9 cellular contexts compared by ENCODE assay signal in genomic region chrX:20527458-20528099, GRCh38.
A peak's percentile ranks its signal among the peaks of the same experiment; 100 is the strongest.
DNase-seq lines count a peak whose midpoint lies in the region; ATAC-seq, FAIRE-seq and TF ChIP-seq lines count a peak whose summit lies in the region.
"Had no signal": no experiment of that assay in that cellular context is flagged by ENCODE, and none has a peak within 500 bp of the region (broad histone marks: within the 10 kb centered on the region; RNA-seq: fewer than 3 reads in every experiment).

No MANE protein-coding gene starts in this region.

- H3K9me1 ChIP-seq in K562 (ENCODE audit: control insufficient read depth, insufficient read depth, low read length): no peaks in the 10 kb centered on the region

- no peaks in the 10 kb centered on the region for H3K36me3 ChIP-seq in K562 (ENCODE audit: control insufficient read depth, insufficient read depth, low read length)

- H2AFZ ChIP-seq in K562 (ENCODE audit: low read depth, low read length): no peak overlapping the region

- no peak overlapping the region for H3K4me3 ChIP-seq in K562
- H3K4me3 ChIP-seq: SK-N-MC had no signal

- H3K4me2 ChIP-seq in K562 (ENCODE audit: insufficient read depth, low read length): no peak overlapping the region

- H3K4me1 ChIP-seq in K562 (replicated peaks in 1 of 2; ENCODE audit: control insufficient read depth in 2 of 2, insufficient read depth in 2 of 2, low read length in 2 of 2): no peaks in the 10 kb centered on the region

- no peak for TF ChIP-seq POLR2A in K562 (conservative IDR thresholded peaks at IDR 0.05)

- H3K79me2 ChIP-seq in K562 (ENCODE audit: control insufficient read depth, insufficient read depth, low read length): no peaks in the 10 kb centered on the region

- POLR2A ChIA-PET in HEK293T (lab: Yijun Ruan, JAX) (no interaction called here), K562 (lab: Yijun Ruan, JAX) (interaction anchor here (0.6 kb wide), 1 partner anchor 1239 kb away, joined by 3 read pairs; no protein-coding TSS in a partner anchor)

- H3K9ac ChIP-seq in K562 (ENCODE audit: insufficient read depth in 1 of 2, low read depth in 2 of 2, low read length in 2 of 2): no peak overlapping the region

- no peaks in the 10 kb centered on the region for H3K27me3 ChIP-seq in K562 (ENCODE audit: control insufficient read depth in 2 of 2, insufficient read depth in 2 of 2, low read length in 2 of 2)

- H3K9me3 ChIP-seq in K562 (replicated peaks; ENCODE audit: control insufficient read depth, insufficient read depth, low read depth, low read length): no peaks in the 10 kb centered on the region

- peak; percentile 12 to 58 (median 29); a peak in 3 of 6 replicates for TF ChIP-seq CTCF in K562 (IDR thresholded peaks at IDR 0.05 in 2 of 3, conservative IDR thresholded peaks at IDR 0.05 in 1 of 3; ENCODE audit: insufficient read depth in 2 of 3, low read depth in 1 of 3, low read length in 3 of 3)

- DNase-seq in HEK293T (ENCODE audit: extremely low spot score): peak; percentile 23
- DNase-seq in NCI-H2227 (lab: John Stamatoyannopoulos, UW; ENCODE audit: unreplicated experiment): peak; percentile 61
- peak in 3 of 4 experiments; percentile 4 to 26 (median 12) for DNase-seq in K562 (ENCODE audit: extremely low read depth in 1 of 4, low spot score in 3 of 4)
- peak; percentile 2 for DNase-seq in kidney glomerular epithelial cell (lab: John Stamatoyannopoulos, UW)
- no peak for DNase-seq in OCI-M2 (lab: John Stamatoyannopoulos, UW; ENCODE audit: unreplicated experiment)
- no peak for DNase-seq in EL

- peak; percentile 50 to 67 for TF ChIP-seq RAD21 in K562 (CRISPR knock-in tag; conservative IDR thresholded peaks at IDR 0.05 in 1 of 2, IDR thresholded peaks at IDR 0.05 in 1 of 2)

- 1% methylated on average over 6 of the region's 6 CpGs for WGBS in K562 (ENCODE audit: insufficient coverage, low coverage, missing lambda C conversion rate)

- CTCF ChIA-PET in HEK293T (lab: Yijun Ruan, JAX) (interaction anchor here (0.6 to 1.7 kb wide), 3 partner anchors 29 to 1087 kb away, joined by 3 to 5 read pairs (median 3); no protein-coding TSS in a partner anchor), K562 (lab: Yijun Ruan, JAX; ENCODE audit: low intra/inter-chr PET ratio) (no interaction called here)

- intact Hi-C loops in K562 (cut with micrococcal nuclease): loop anchor here (2.0 kb wide), 1 partner anchor 1219 kb away; no protein-coding TSS in a partner anchor

- H3K27ac ChIP-seq in K562 (ENCODE audit: extremely low read depth, low read depth, low read length): no peak overlapping the region
- H3K27ac ChIP-seq: SK-N-MC had no signal

- no peak for TF ChIP-seq EP300 in K562 (IDR thresholded peaks at IDR 0.05; ENCODE audit: low read length)

- in situ Hi-C loops in K562 (cut with MboI): no loop called here

- BruUV-seq in K562 (replicated peaks; lab: Mats Ljungman, UMichigan): no TSS peak

- ATAC-seq in K562 (peak; percentile 71; the same call in 2 of the 3 replicates), GM21447 (IDR thresholded peaks at IDR 0.05; ENCODE audit: unreplicated experiment) (no peak)

- peak; percentile 82 for FAIRE-seq in G401.6 (lab: Jason Lieb, UNC)
- peak; percentile 52 for FAIRE-seq in K562 (lab: Jason Lieb, UNC)

- no peaks in the 10 kb centered on the region for H4K20me1 ChIP-seq in K562 (replicated peaks; ENCODE audit: control insufficient read depth, insufficient read depth, low read length)

TF ChIP-seq in HEK293T, 16 proteins besides CTCF, POLR2A, EP300 and RAD21:
- no peak for TF ChIP-seq ARNT (IDR thresholded peaks at IDR 0.05)
- TF ChIP-seq L3MBTL2 (conservative IDR thresholded peaks at IDR 0.05): no peak
- TF ChIP-seq TARDBP (IDR thresholded peaks at IDR 0.05): no peak
TF ChIP-seq in HEK293T: peak in this region for 0.

TF ChIP-seq in K562, 482 proteins besides CTCF, POLR2A, EP300 and RAD21 (continues in another document):
- TF ChIP-seq, protein P1, sequence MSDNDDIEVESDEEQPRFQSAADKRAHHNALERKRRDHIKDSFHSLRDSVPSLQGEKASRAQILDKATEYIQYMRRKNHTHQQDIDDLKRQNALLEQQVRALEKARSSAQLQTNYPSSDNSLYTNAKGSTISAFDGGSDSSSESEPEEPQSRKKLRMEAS (CRISPR knock-in tag; IDR thresholded peaks at IDR 0.05): no peak
- TF ChIP-seq RFX7 (CRISPR knock-in tag; IDR thresholded peaks at IDR 0.05) (no peak), E2F6 (IDR thresholded peaks at IDR 0.05; ENCODE audit: borderline replicate concordance in 1 of 2, extremely low read depth in 1 of 2, insufficient read depth in 1 of 2, insufficient read length in 1 of 2, low read depth in 1 of 2, low read length in 1 of 2, poor library complexity in 1 of 2, severe bottlenecking in 1 of 2) (no peak), RFX1 (IDR thresholded peaks at IDR 0.05) (no peak), NR2C2 (CRISPR knock-in tag; IDR thresholded peaks at IDR 0.05) (no peak), NR2C2 (tag; IDR thresholded peaks at IDR 0.05) (no peak), UBTF (IDR thresholded peaks at IDR 0.05; ENCODE audit: borderline replicate concordance in 1 of 2, low read depth in 2 of 2, low read length in 2 of 2) (no peak), KLF6 (CRISPR knock-in tag; IDR thresholded peaks at IDR 0.05; ENCODE audit: borderline replicate concordance) (no peak), MTF1 (CRISPR knock-in tag; IDR thresholded peaks at IDR 0.05; ENCODE audit: borderline replicate concordance) (no peak), BDP1 (IDR thresholded peaks at IDR 0.05; ENCODE audit: insufficient read depth, insufficient read length) (no peak), ZNF41 (CRISPR knock-in tag; conservative IDR thresholded peaks at IDR 0.05) (no peak), E2F3 (CRISPR knock-in tag; IDR thresholded peaks at IDR 0.05) (no peak), ZNF324 (CRISPR knock-in tag; IDR thresholded peaks at IDR 0.05) (no peak), USF1 (CRISPR knock-in tag; IDR thresholded peaks at IDR 0.05) (no peak), MCM3 (IDR thresholded peaks at IDR 0.05) (no peak), ZNF586 (CRISPR knock-in tag; conservative IDR thresholded peaks at IDR 0.05) (no peak)
- TF ChIP-seq, protein P2, sequence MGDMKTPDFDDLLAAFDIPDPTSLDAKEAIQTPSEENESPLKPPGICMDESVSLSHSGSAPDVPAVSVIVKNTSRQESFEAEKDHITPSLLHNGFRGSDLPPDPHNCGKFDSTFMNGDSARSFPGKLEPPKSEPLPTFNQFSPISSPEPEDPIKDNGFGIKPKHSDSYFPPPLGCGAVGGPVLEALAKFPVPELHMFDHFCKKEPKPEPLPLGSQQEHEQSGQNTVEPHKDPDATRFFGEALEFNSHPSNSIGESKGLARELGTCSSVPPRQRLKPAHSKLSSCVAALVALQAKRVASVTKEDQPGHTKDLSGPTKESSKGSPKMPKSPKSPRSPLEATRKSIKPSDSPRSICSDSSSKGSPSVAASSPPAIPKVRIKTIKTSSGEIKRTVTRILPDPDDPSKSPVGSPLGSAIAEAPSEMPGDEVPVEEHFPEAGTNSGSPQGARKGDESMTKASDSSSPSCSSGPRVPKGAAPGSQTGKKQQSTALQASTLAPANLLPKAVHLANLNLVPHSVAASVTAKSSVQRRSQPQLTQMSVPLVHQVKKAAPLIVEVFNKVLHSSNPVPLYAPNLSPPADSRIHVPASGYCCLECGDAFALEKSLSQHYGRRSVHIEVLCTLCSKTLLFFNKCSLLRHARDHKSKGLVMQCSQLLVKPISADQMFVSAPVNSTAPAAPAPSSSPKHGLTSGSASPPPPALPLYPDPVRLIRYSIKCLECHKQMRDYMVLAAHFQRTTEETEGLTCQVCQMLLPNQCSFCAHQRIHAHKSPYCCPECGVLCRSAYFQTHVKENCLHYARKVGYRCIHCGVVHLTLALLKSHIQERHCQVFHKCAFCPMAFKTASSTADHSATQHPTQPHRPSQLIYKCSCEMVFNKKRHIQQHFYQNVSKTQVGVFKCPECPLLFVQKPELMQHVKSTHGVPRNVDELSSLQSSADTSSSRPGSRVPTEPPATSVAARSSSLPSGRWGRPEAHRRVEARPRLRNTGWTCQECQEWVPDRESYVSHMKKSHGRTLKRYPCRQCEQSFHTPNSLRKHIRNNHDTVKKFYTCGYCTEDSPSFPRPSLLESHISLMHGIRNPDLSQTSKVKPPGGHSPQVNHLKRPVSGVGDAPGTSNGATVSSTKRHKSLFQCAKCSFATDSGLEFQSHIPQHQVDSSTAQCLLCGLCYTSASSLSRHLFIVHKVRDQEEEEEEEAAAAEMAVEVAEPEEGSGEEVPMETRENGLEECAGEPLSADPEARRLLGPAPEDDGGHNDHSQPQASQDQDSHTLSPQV (IDR thresholded peaks at IDR 0.05): no peak

Comparison
In these comparisons a context has a peak if more than half of its experiments do, and no peak if none do; other contexts are left out.
1. DNase-seq: peak in HEK293T (single experiment), NCI-H2227 (single experiment), K562 (3 of 4) and kidney glomerular epithelial cell (single experiment); none in OCI-M2 (single experiment) and EL (single experiment).